In the genomic region with DNA sequence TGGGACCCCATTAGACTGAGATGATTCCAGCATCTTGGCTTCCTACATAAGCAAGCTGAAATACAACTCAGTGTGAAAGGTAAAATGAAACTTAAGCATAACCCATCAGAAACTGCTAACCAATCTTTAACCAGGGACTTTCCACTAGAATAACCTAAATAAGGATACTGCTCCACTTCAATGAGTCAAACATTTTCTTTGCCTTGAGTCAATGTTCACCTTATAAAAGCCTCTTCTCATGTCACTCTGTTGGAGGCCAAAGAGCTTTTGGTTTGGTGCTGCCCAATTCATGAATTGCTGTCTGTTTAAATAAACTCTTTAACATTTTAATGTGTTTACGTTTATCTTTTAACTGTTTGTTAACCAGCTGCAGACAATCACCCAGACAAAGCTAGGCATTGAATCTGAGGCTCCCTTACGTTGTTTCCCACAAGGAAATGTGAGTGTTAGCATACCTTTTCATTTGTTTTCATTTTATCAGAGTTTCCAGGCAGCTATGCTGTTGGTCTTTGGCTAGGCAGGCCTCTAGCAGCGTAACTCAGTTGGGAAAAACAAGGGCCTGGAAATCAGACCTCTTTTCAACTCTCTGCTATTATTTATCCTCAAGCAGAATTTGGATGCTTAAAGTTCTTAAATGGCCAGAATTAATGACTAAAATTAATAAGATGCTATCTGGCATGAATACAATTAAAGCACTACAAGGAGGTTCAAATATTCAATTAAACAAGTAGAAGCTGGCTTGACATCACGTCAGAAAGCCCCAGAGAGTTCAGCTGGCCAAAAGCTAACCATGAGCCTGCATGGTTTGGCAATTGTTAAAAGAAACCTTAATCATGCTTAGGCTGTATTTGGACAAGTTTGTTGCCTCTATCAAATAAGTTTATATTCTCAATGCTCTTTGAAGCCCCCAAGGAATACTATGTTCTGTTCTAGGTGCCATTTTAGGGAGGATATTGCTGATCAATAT, we compare ENCODE assay signal across 14 cellular contexts.
DNase-seq lines count a peak whose midpoint lies in the region; ATAC-seq and TF ChIP-seq lines count a peak whose summit lies in the region.
"Had no signal": no experiment of that assay in that cellular context is flagged by ENCODE, and none has a peak within 500 bp of the region (broad histone marks: within the 10 kb centered on the region; RNA-seq: fewer than 3 reads in every experiment).

No MANE protein-coding gene starts in this region.

- H3K79me2 ChIP-seq in KMS-11 (ENCODE audit: insufficient read depth, low read depth), result no peaks in the 10 kb centered on the region

- H3K9me3 Mint-ChIP-seq in endothelial cell (ENCODE audit: unreplicated experiment), result no peaks in the 10 kb centered on the region
- peaks cover 25% of the 10 kb centered on the region for H3K9me3 Mint-ChIP-seq in nephron progenitor cell

- H3K4me2 ChIP-seq in KMS-11, result peak overlapping the region; percentile 67
- H3K4me2 ChIP-seq: A549 had no signal

- DNase-seq in Right ventricle myocardium inferior (ENCODE audit: missing footprints), result no peak
- DNase-seq in left ventricle myocardium inferior, result no peak
- peak; percentile 22 for DNase-seq in testis
- no peak for DNase-seq in endothelial cell (ENCODE audit: low spot score)
- DNase-seq in HK-2 (ENCODE audit: unreplicated experiment), result no peak
- DNase-seq in nephron progenitor cell, result no peak
- DNase-seq: DND-41; effector memory CD4-positive, alpha-beta T cell; NCI-H1436; PC-3 had no signal

- H3K4me1 Mint-ChIP-seq in endothelial cell (ENCODE audit: unreplicated experiment) (no peaks in the 10 kb centered on the region), nephron progenitor cell (no peaks in the 10 kb centered on the region)

- TF ChIP-seq POLR2A in testis (IDR thresholded peaks at IDR 0.05), result no peak

- 60 to 78% methylated on average over 4 of the region's 4 CpGs for WGBS in testis, 2 donors

- H3K27ac Mint-ChIP-seq in endothelial cell (ENCODE audit: unreplicated experiment), result no peak overlapping the region
- H3K27ac Mint-ChIP-seq in nephron progenitor cell, result no peak overlapping the region

- no peak overlapping the region for H3K4me3 Mint-ChIP-seq in endothelial cell (ENCODE audit: unreplicated experiment)
- H3K4me3 Mint-ChIP-seq in nephron progenitor cell, result no peak overlapping the region

- peak; percentile 45 for ATAC-seq in Right ventricle myocardium inferior
- ATAC-seq in HG02798 (IDR thresholded peaks at IDR 0.05; ENCODE audit: poor library complexity, unreplicated experiment), result peak; percentile 71
- ATAC-seq: A549, PC-3 had no signal

- H3K4me1 ChIP-seq in left ventricle myocardium inferior (peaks cover 17% of the 10 kb centered on the region), KMS-11 (ENCODE audit: low read depth, poor library complexity, severe bottlenecking) (peaks cover 32% of the 10 kb centered on the region), testis (no peaks in the 10 kb centered on the region)

- H3K4me3 ChIP-seq in left ventricle myocardium inferior (no peak overlapping the region), KMS-11 (IDR thresholded peaks at IDR 0.05; ENCODE audit: insufficient read depth, low read depth, low read length) (no peak overlapping the region), testis (no peak overlapping the region)
- H3K4me3 ChIP-seq: A549, skin epidermis had no signal

- TF ChIP-seq CTCF in left ventricle myocardium inferior (IDR thresholded peaks at IDR 0.05; ENCODE audit: borderline replicate concordance), result no peak
- no peak for TF ChIP-seq CTCF in KMS-11 (conservative IDR thresholded peaks at IDR 0.05; ENCODE audit: low read depth, low read length)
- no peak for TF ChIP-seq CTCF in testis (IDR thresholded peaks at IDR 0.05)
- TF ChIP-seq CTCF in endothelial cell (IDR thresholded peaks at IDR 0.05; ENCODE audit: unreplicated experiment), result no peak
- no peak for TF ChIP-seq CTCF in nephron progenitor cell (IDR thresholded peaks at IDR 0.05)

- H3K36me3 ChIP-seq in left ventricle myocardium inferior (no peaks in the 10 kb centered on the region), KMS-11 (ENCODE audit: insufficient read depth) (no peaks in the 10 kb centered on the region), testis (ENCODE audit: low read depth, missing control alignments) (no peaks in the 10 kb centered on the region)

- peaks cover 6% of the 10 kb centered on the region for H3K27me3 Mint-ChIP-seq in endothelial cell (ENCODE audit: unreplicated experiment)
- no peaks in the 10 kb centered on the region for H3K27me3 Mint-ChIP-seq in nephron progenitor cell (ENCODE audit: low read depth, poor library complexity)

- H4K20me1 ChIP-seq in KMS-11 (ENCODE audit: insufficient read depth), result no peaks in the 10 kb centered on the region

- H3K36me3 Mint-ChIP-seq in endothelial cell (ENCODE audit: low read depth, unreplicated experiment) (peaks cover 10% of the 10 kb centered on the region), nephron progenitor cell (ENCODE audit: low read depth) (no peaks in the 10 kb centered on the region)

- intact Hi-C loops in Right ventricle myocardium inferior (cut with DNase I), result no loop called here
- intact Hi-C loops in left ventricle myocardium inferior (cut with micrococcal nuclease), result no loop called here
- intact Hi-C loops in testis (cut with DNase I; ENCODE audit: low total_unique reads), result no loop called here

- no peaks in the 10 kb centered on the region for H3K27me3 ChIP-seq in left ventricle myocardium inferior (ENCODE audit: low read depth)
- H3K27me3 ChIP-seq in KMS-11 (ENCODE audit: insufficient read depth, low read depth), result no peaks in the 10 kb centered on the region
- H3K27me3 ChIP-seq in testis, result no peaks in the 10 kb centered on the region

- H2AFZ ChIP-seq in KMS-11 (ENCODE audit: low read depth), result peak overlapping the region; percentile 54; the same call in 1 of the 2 replicates

- H3K27ac ChIP-seq in left ventricle myocardium inferior (replicated peaks) (no peak overlapping the region), KMS-11 (peak overlapping the region; percentile 82), testis (no peak overlapping the region)
- H3K27ac ChIP-seq: A549, skin epidermis had no signal

- H3K9me3 ChIP-seq in left ventricle myocardium inferior (replicated peaks) (no peaks in the 10 kb centered on the region), testis (no peaks in the 10 kb centered on the region)
- H3K9me3 ChIP-seq: A549 had no signal

- H3K9ac ChIP-seq in KMS-11, result no peak overlapping the region
